Comparison of ENCODE assay signal across 11 cellular contexts in the genomic region with DNA sequence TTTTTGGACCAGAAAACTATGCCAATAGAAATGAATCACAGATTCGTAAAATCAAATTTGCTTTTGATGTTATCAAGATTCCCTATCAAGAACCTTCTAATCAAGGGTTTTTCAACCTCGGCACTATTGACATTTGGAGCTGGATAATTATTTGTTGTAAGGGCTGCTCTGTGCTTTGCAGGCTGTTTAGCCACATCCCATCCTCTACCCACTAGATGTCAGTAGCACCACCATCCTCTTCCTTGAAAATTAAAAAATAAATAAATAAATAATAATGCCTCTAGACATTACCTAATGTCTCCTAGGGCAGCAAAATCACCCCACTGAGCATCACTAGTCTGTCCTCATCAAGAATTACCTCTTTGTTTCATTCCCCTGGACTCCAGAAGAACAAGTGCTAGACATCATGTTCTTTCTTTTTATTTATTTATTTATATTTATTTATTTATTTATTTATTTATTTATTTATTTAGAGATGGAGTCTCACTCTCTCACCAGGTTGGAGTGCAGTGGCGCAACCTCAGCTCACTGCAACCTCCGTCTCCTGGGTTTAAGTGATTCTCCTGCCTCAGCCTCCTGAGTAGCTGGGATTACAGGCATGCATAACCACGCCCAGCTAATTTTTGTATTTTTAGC.
A peak's percentile ranks its signal among the peaks of the same experiment; 100 is the strongest.
DNase-seq lines count a peak whose midpoint lies in the region; ATAC-seq and TF ChIP-seq lines count a peak whose summit lies in the region.
"Had no signal": no experiment of that assay in that cellular context is flagged by ENCODE, and none has a peak within 500 bp of the region (broad histone marks: within the 10 kb centered on the region; RNA-seq: fewer than 3 reads in every experiment).

No MANE protein-coding gene starts in this region.

- BruUV-seq in Caco-2 (replicated peaks; lab: Mats Ljungman, UMichigan), result no TSS peak

- no peaks in the 10 kb centered on the region for H3K27me3 Mint-ChIP-seq in Caco-2 (ENCODE audit: insufficient read depth, unreplicated experiment)
- H3K27me3 Mint-ChIP-seq in chondrocyte (ENCODE audit: low read depth), result peaks cover 2% of the 10 kb centered on the region
- H3K27me3 Mint-ChIP-seq: stimulated activated naive CD8-positive, alpha-beta T cell treated with anti-CD3 and anti-CD28 coated beads, Interleukin-15, amount 100 ng/mL, for 72 hours had no signal

- H3K9me3 ChIP-seq in Caco-2 (no peaks in the 10 kb centered on the region), trophoblast cell (ENCODE audit: insufficient read depth, low read depth, low read length) (no peaks in the 10 kb centered on the region), left ventricle myocardium inferior (replicated peaks) (no peaks in the 10 kb centered on the region)

- H3K27ac ChIP-seq in trophoblast cell (ENCODE audit: low read depth, low read length), result no peak overlapping the region
- H3K27ac ChIP-seq in left ventricle myocardium inferior (replicated peaks), result no peak overlapping the region

- H2AK5ac ChIP-seq in trophoblast cell (ENCODE audit: low read length), result no peak overlapping the region

- H3K18ac ChIP-seq in trophoblast cell (ENCODE audit: low read length), result no peak overlapping the region

- H3K27me3 ChIP-seq in Caco-2 (replicated peaks; ENCODE audit: control insufficient read depth, insufficient read depth, low read length) (no peaks in the 10 kb centered on the region), trophoblast cell (ENCODE audit: insufficient read depth, low read length) (no peaks in the 10 kb centered on the region), left ventricle myocardium inferior (ENCODE audit: low read depth) (no peaks in the 10 kb centered on the region)

- no peak overlapping the region for H4K8ac ChIP-seq in trophoblast cell (ENCODE audit: low read depth, low read length)

- no peak overlapping the region for H2BK12ac ChIP-seq in trophoblast cell (ENCODE audit: low read length)

- H3K4me1 ChIP-seq in Caco-2 (no peaks in the 10 kb centered on the region), trophoblast cell (ENCODE audit: control insufficient read depth in 1 of 2, insufficient read depth in 2 of 2, low read length in 2 of 2) (no peaks in the 10 kb centered on the region), left ventricle myocardium inferior (no peaks in the 10 kb centered on the region)

- DNase-seq in Caco-2 (peak in 1 of 2 experiments; percentile 15), Kasumi-1 (lab: John Stamatoyannopoulos, UW) (peak; percentile 9 to 18), chondrocyte (ENCODE audit: low spot score) (no peak), lung microvascular endothelial cell (ENCODE audit: low read depth in 2 of 2) (peak; percentile 48 to 67), DMS153 (lab: John Stamatoyannopoulos, UW) (no peak), trophoblast cell (no peak), left ventricle myocardium inferior (no peak)
- DNase-seq: activated effector memory CD4-positive, alpha-beta T cell treated with anti-CD3 and anti-CD28 coated beads, Interleukin-2, amount 50 U/mL, for 16 hours; stimulated activated naive CD8-positive, alpha-beta T cell treated with anti-CD3 and anti-CD28 coated beads, Interleukin-15, amount 100 ng/mL, for 72 hours had no signal

- no peak overlapping the region for H2BK5ac ChIP-seq in trophoblast cell (ENCODE audit: low read depth, low read length, poor library complexity)

- no CpG with 5 or more reads among the region's 5 CpGs for WGBS in trophoblast cell (ENCODE audit: extremely low coverage, insufficient coverage, insufficient read length)

- TF ChIP-seq CTCF in Caco-2 (IDR thresholded peaks at IDR 0.05; ENCODE audit: insufficient read depth in 1 of 2, low read depth in 1 of 2, low read length in 1 of 2, severe bottlenecking in 1 of 2, unreplicated experiment in 1 of 2) (peak; percentile 18 to 25), chondrocyte (IDR thresholded peaks at IDR 0.05) (peak; percentile 74), left ventricle myocardium inferior (IDR thresholded peaks at IDR 0.05; ENCODE audit: borderline replicate concordance) (no peak)

- H3K4ac ChIP-seq in trophoblast cell (ENCODE audit: low read depth, low read length), result no peak overlapping the region

- H3K27ac Mint-ChIP-seq in Caco-2 (ENCODE audit: unreplicated experiment) (no peak overlapping the region), chondrocyte (ENCODE audit: unreplicated experiment) (no peak overlapping the region)
- H3K27ac Mint-ChIP-seq: stimulated activated naive CD8-positive, alpha-beta T cell treated with anti-CD3 and anti-CD28 coated beads, Interleukin-15, amount 100 ng/mL, for 72 hours had no signal

- H3K4me2 ChIP-seq in trophoblast cell (ENCODE audit: low read length), result no peak overlapping the region

- no peak overlapping the region for H4K12ac ChIP-seq in trophoblast cell (ENCODE audit: low read depth, low read length)

- no peak overlapping the region for H2BK120ac ChIP-seq in trophoblast cell (ENCODE audit: insufficient read depth, low read length, poor library complexity)

- H3K4me1 Mint-ChIP-seq in Caco-2 (ENCODE audit: low read depth, unreplicated experiment) (no peaks in the 10 kb centered on the region), chondrocyte (ENCODE audit: low read depth) (no peaks in the 10 kb centered on the region)
- H3K4me1 Mint-ChIP-seq: stimulated activated naive CD8-positive, alpha-beta T cell treated with anti-CD3 and anti-CD28 coated beads, Interleukin-15, amount 100 ng/mL, for 72 hours had no signal

- no peaks in the 10 kb centered on the region for H3K36me3 ChIP-seq in Caco-2 (ENCODE audit: control insufficient read depth, insufficient read depth, low read length)
- no peaks in the 10 kb centered on the region for H3K36me3 ChIP-seq in trophoblast cell (ENCODE audit: control insufficient read depth in 1 of 2, insufficient read depth in 2 of 2, low read length in 2 of 2)
- no peaks in the 10 kb centered on the region for H3K36me3 ChIP-seq in left ventricle myocardium inferior

- no peaks in the 10 kb centered on the region for H3K79me1 ChIP-seq in trophoblast cell (ENCODE audit: low read length)

- no peak overlapping the region for H4K91ac ChIP-seq in trophoblast cell (ENCODE audit: low read depth, low read length)

- CTCF ChIA-PET in Caco-2 (lab: Charles Lee), result interaction anchor here (0.5 to 0.6 kb wide), 2 partner anchors 28 to 66 kb away, joined by 3 read pairs; no protein-coding TSS in a partner anchor

- no peak overlapping the region for H3K9ac ChIP-seq in trophoblast cell (ENCODE audit: low read length)

- no peak overlapping the region for H2AFZ ChIP-seq in trophoblast cell (ENCODE audit: insufficient read depth, low read length, poor library complexity)

- intact Hi-C loops in Caco-2 (cut with micrococcal nuclease; ENCODE audit: unreplicated experiment), result no loop called here
- intact Hi-C loops in left ventricle myocardium inferior (cut with micrococcal nuclease), result no loop called here

- H3K23ac ChIP-seq in trophoblast cell (ENCODE audit: low read length), result no peak overlapping the region

- H3K4me3 ChIP-seq in Caco-2 (ENCODE audit: low read depth, low read length), result no peak overlapping the region
- no peak overlapping the region for H3K4me3 ChIP-seq in trophoblast cell (ENCODE audit: low read depth, low read length)
- no peak overlapping the region for H3K4me3 ChIP-seq in left ventricle myocardium inferior
- H3K4me3 ChIP-seq: K562 had no signal

- no peak for ATAC-seq in HG02884 (IDR thresholded peaks at IDR 0.05; ENCODE audit: unreplicated experiment)
- ATAC-seq: K562; stimulated activated naive CD8-positive, alpha-beta T cell treated with anti-CD3 and anti-CD28 coated beads, Interleukin-15, amount 100 ng/mL, for 72 hours had no signal

- H3K36me3 Mint-ChIP-seq in Caco-2 (ENCODE audit: insufficient read depth, unreplicated experiment) (no peaks in the 10 kb centered on the region), chondrocyte (ENCODE audit: low read depth) (no peaks in the 10 kb centered on the region)

- H3K4me3 Mint-ChIP-seq in Caco-2 (ENCODE audit: unreplicated experiment) (no peak overlapping the region), chondrocyte (ENCODE audit: unreplicated experiment) (no peak overlapping the region)
- H3K4me3 Mint-ChIP-seq: stimulated activated naive CD8-positive, alpha-beta T cell treated with anti-CD3 and anti-CD28 coated beads, Interleukin-15, amount 100 ng/mL, for 72 hours had no signal

- POLR2A ChIA-PET in Caco-2 (lab: Charles Lee), result no interaction called here

- H3K14ac ChIP-seq in trophoblast cell (ENCODE audit: low read length), result no peak overlapping the region

- H3K9me3 Mint-ChIP-seq in Caco-2 (ENCODE audit: unreplicated experiment), result no peaks in the 10 kb centered on the region
- H3K9me3 Mint-ChIP-seq in chondrocyte (ENCODE audit: low read depth), result no peaks in the 10 kb centered on the region

- H3K79me2 ChIP-seq in trophoblast cell (ENCODE audit: control insufficient read depth, insufficient read depth, low read length, poor library complexity), result no peaks in the 10 kb centered on the region

Comparison
In these comparisons a context has a peak if more than half of its experiments do, and no peak if none do; other contexts are left out.
1. DNase-seq: peak in Kasumi-1 (2 of 2) and lung microvascular endothelial cell (2 of 2); none in chondrocyte (single experiment), DMS153 (single experiment), trophoblast cell (0 of 2) and left ventricle myocardium inferior (single experiment).